1 cellular context compared by ENCODE assay signal in the genomic region with DNA sequence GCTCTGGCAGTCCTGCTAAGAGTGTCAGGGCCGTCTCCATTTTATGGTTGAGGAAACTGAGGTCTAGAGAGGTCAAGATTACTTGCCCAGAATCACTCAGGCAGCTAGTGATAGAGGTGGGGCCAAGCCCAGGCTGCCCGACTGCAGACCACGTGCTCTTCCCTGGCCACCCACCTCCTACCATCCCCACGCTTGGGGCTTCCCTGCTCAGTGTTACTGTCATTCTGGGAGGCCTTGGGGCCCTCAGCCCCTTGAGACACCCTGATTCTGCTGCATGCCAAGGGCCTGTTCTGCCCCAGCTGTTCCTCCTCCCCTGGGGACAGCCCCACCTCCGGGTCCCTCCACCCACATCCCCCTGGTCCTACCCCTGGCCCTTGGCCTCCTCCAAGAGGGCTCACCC.
TF ChIP-seq lines count a peak whose summit lies in the region.

No MANE protein-coding gene starts in this region.

TF ChIP-seq in GM12878, 131 proteins besides CTCF, POLR2A, EP300 and RAD21 (continued from another document):
- TF ChIP-seq ZNF687 (IDR thresholded peaks at IDR 0.05), result peak; percentile 67
- peak; percentile 93 for TF ChIP-seq NR2F1 (conservative IDR thresholded peaks at IDR 0.05)
- peak; percentile 61 for TF ChIP-seq IKZF1 (conservative IDR thresholded peaks at IDR 0.05)
- peak; percentile 85 for TF ChIP-seq MEF2B (IDR thresholded peaks at IDR 0.05; ENCODE audit: partially characterized antibody, poor library complexity, severe bottlenecking)
- TF ChIP-seq EGR1 (IDR thresholded peaks at IDR 0.05; ENCODE audit: borderline replicate concordance in 1 of 2, low read depth in 2 of 2, low read length in 2 of 2), result peak in 1 of 2 experiments; percentile 34; a peak in 1 of 3 replicates
- peak; percentile 32 for TF ChIP-seq RUNX3 (IDR thresholded peaks at IDR 0.05; ENCODE audit: low read length)
- TF ChIP-seq HSF1 (IDR thresholded peaks at IDR 0.05; ENCODE audit: low read depth, low read length), result no peak
- TF ChIP-seq, protein P1, sequence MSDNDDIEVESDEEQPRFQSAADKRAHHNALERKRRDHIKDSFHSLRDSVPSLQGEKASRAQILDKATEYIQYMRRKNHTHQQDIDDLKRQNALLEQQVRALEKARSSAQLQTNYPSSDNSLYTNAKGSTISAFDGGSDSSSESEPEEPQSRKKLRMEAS (IDR thresholded peaks at IDR 0.05; ENCODE audit: low read depth, low read length), result peak; percentile 62
- TF ChIP-seq, protein P2, sequence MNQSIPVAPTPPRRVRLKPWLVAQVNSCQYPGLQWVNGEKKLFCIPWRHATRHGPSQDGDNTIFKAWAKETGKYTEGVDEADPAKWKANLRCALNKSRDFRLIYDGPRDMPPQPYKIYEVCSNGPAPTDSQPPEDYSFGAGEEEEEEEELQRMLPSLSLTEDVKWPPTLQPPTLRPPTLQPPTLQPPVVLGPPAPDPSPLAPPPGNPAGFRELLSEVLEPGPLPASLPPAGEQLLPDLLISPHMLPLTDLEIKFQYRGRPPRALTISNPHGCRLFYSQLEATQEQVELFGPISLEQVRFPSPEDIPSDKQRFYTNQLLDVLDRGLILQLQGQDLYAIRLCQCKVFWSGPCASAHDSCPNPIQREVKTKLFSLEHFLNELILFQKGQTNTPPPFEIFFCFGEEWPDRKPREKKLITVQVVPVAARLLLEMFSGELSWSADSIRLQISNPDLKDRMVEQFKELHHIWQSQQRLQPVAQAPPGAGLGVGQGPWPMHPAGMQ (IDR thresholded peaks at IDR 0.05; ENCODE audit: borderline replicate concordance), result no peak
- peak; percentile 49; the same call in 1 of the 2 replicates for TF ChIP-seq IRF4 (IDR thresholded peaks at IDR 0.05; ENCODE audit: low read depth, low read length)
- peak; percentile 47; the same call in 1 of the 2 replicates for TF ChIP-seq CREM (IDR thresholded peaks at IDR 0.05; ENCODE audit: low read depth)
- peak; percentile 45; the same call in 1 of the 2 replicates for TF ChIP-seq MTA2 (IDR thresholded peaks at IDR 0.05; ENCODE audit: low read depth)
- TF ChIP-seq CEBPB (IDR thresholded peaks at IDR 0.05; ENCODE audit: borderline replicate concordance in 1 of 2, low read depth in 2 of 2, low read length in 2 of 2), result no peak
- 0 out of 2 replicates have a peak, but pooled peaks have one; percentile 48 for TF ChIP-seq DPF2 (IDR thresholded peaks at IDR 0.05)
- 0 out of 2 replicates have a peak, but pooled peaks have one; percentile 22 for TF ChIP-seq JUNB (IDR thresholded peaks at IDR 0.05)
- 0 out of 2 replicates have a peak, but pooled peaks have one; percentile 30 for TF ChIP-seq TBL1XR1 (IDR thresholded peaks at IDR 0.05; ENCODE audit: low read depth, low read length)
- TF ChIP-seq, protein P3, sequence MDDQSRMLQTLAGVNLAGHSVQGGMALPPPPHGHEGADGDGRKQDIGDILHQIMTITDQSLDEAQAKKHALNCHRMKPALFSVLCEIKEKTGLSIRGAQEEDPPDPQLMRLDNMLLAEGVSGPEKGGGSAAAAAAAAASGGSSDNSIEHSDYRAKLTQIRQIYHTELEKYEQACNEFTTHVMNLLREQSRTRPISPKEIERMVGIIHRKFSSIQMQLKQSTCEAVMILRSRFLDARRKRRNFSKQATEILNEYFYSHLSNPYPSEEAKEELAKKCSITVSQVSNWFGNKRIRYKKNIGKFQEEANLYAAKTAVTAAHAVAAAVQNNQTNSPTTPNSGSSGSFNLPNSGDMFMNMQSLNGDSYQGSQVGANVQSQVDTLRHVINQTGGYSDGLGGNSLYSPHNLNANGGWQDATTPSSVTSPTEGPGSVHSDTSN (IDR thresholded peaks at IDR 0.05; ENCODE audit: insufficient replicate concordance, low read depth, low read length), result no peak
- TF ChIP-seq, protein P4, sequence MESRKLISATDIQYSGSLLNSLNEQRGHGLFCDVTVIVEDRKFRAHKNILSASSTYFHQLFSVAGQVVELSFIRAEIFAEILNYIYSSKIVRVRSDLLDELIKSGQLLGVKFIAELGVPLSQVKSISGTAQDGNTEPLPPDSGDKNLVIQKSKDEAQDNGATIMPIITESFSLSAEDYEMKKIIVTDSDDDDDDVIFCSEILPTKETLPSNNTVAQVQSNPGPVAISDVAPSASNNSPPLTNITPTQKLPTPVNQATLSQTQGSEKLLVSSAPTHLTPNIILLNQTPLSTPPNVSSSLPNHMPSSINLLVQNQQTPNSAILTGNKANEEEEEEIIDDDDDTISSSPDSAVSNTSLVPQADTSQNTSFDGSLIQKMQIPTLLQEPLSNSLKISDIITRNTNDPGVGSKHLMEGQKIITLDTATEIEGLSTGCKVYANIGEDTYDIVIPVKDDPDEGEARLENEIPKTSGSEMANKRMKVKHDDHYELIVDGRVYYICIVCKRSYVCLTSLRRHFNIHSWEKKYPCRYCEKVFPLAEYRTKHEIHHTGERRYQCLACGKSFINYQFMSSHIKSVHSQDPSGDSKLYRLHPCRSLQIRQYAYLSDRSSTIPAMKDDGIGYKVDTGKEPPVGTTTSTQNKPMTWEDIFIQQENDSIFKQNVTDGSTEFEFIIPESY (IDR thresholded peaks at IDR 0.05), result no peak
- no peak for TF ChIP-seq FOXM1 (IDR thresholded peaks at IDR 0.05; ENCODE audit: low read depth, low read length)
- no peak for TF ChIP-seq ZBTB40 (IDR thresholded peaks at IDR 0.05; ENCODE audit: borderline replicate concordance)
- TF ChIP-seq, protein P5, sequence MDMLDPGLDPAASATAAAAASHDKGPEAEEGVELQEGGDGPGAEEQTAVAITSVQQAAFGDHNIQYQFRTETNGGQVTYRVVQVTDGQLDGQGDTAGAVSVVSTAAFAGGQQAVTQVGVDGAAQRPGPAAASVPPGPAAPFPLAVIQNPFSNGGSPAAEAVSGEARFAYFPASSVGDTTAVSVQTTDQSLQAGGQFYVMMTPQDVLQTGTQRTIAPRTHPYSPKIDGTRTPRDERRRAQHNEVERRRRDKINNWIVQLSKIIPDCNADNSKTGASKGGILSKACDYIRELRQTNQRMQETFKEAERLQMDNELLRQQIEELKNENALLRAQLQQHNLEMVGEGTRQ (IDR thresholded peaks at IDR 0.05; ENCODE audit: borderline replicate concordance, low read depth, low read length), result peak; percentile 49
- TF ChIP-seq BHLHE40 (IDR thresholded peaks at IDR 0.05; ENCODE audit: borderline replicate concordance in 1 of 2, low read depth in 2 of 2, low read length in 1 of 2), result peak in 1 of 2 experiments; percentile 48; a peak in 1 of 4 replicates
- no peak for TF ChIP-seq POLR2AphosphoS2 (IDR thresholded peaks at IDR 0.05; ENCODE audit: low read depth, low read length)
- TF ChIP-seq, protein P6, sequence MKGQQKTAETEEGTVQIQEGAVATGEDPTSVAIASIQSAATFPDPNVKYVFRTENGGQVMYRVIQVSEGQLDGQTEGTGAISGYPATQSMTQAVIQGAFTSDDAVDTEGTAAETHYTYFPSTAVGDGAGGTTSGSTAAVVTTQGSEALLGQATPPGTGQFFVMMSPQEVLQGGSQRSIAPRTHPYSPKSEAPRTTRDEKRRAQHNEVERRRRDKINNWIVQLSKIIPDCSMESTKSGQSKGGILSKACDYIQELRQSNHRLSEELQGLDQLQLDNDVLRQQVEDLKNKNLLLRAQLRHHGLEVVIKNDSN (IDR thresholded peaks at IDR 0.05; ENCODE audit: borderline replicate concordance, extremely low read length, insufficient read depth, low read depth, low read length), result peak; percentile 68
